Comparison of ENCODE assay signal across 8 cellular contexts in genomic region chrX:154548028-154548316, GRCh38. TPM values are rescaled to one million over a fixed set of nuclear protein-coding genes. Genes with fewer than 3 reads are reported as not detected.
A peak's percentile ranks its signal among the peaks of the same experiment; 100 is the strongest.
DNase-seq lines count a peak whose midpoint lies in the region; ATAC-seq, FAIRE-seq and TF ChIP-seq lines count a peak whose summit lies in the region.

No MANE protein-coding gene starts in this region.

- H3K56ac ChIP-seq in H1 (replicated peaks; ENCODE audit: insufficient read length, low read depth, low read length) = no peak overlapping the region

- H4K8ac ChIP-seq in H1 (ENCODE audit: extremely low read depth, insufficient read depth, low read length) = no peak overlapping the region

- no peak for TF ChIP-seq RAD21 in H1 (IDR thresholded peaks at IDR 0.05 in 1 of 2, conservative IDR thresholded peaks at IDR 0.05 in 1 of 2; ENCODE audit: low read depth in 2 of 2, low read length in 2 of 2)

- H3K23ac ChIP-seq in H1 (ENCODE audit: insufficient read length) = no peak overlapping the region

- no peak overlapping the region for H3K18ac ChIP-seq in H1 (ENCODE audit: extremely low read depth, low read length)

- H3K9me3 Mint-ChIP-seq in CD4-positive, alpha-beta memory T cell = no peaks in the 10 kb centered on the region

- 0 out of 2 replicates have a peak, but pooled peaks cover 3% of the 10 kb centered on the region for H3K79me1 ChIP-seq in H1 (ENCODE audit: low read depth, low read length)

- H2AFZ ChIP-seq in OCI-LY3 (ENCODE audit: low read depth, low read length) (0 out of 2 replicates have a peak overlapping the region, but pooled peaks have one; percentile 63), H1 (ENCODE audit: low read length) (no peak overlapping the region; the same call in 1 of the 2 replicates), neuron (ENCODE audit: low read depth, low read length) (no peak overlapping the region)

- CTCF ChIA-PET in CD4-positive, alpha-beta memory T cell (lab: Charles Lee; ENCODE audit: partially characterized antibody) = interaction anchor here (1.6 kb wide), 1 partner anchor 149 kb away, joined by 3 read pairs; no protein-coding TSS in a partner anchor
- CTCF ChIA-PET in H1 (lab: Charles Lee; ENCODE audit: partially characterized antibody) = no interaction called here

- no peak overlapping the region for H4K91ac ChIP-seq in H1 (replicated peaks; ENCODE audit: insufficient read length, low read length)

- no peak for ATAC-seq in GM18868 (IDR thresholded peaks at IDR 0.05; ENCODE audit: unreplicated experiment)

- TF ChIP-seq POLR2A in H1 (IDR thresholded peaks at IDR 0.05; ENCODE audit: control extremely low read depth in 1 of 2, low read depth in 2 of 2, low read length in 2 of 2) = no peak

- H3K27me3 Mint-ChIP-seq in CD4-positive, alpha-beta memory T cell = no peaks in the 10 kb centered on the region

- H2BK15ac ChIP-seq in H1 (ENCODE audit: low read length) = no peak overlapping the region

- no peak overlapping the region for H4K5ac ChIP-seq in H1 (ENCODE audit: insufficient read length, low read depth, low read length)

- H3K4me2 ChIP-seq in OCI-LY3 (ENCODE audit: low read length) (peak overlapping the region; percentile 94), H1 (ENCODE audit: insufficient read depth in 1 of 2, low read depth in 2 of 2, low read length in 2 of 2) (peak overlapping the region; percentile 85 to 96)

- H2BK120ac ChIP-seq in H1 (replicated peaks; ENCODE audit: low read depth, low read length) = no peak overlapping the region

- WGBS in H1 (ENCODE audit: extremely low coverage in 1 of 2, insufficient coverage in 1 of 2, insufficient read length in 1 of 2, insufficient replicate concordance in 2 of 2, low coverage in 1 of 2, low lambda C conversion rate in 2 of 2, missing lambda C conversion rate in 1 of 2), 2 experiments = 2% methylated on average over 9 of the region's 9 CpGs; no CpG with 5 or more reads in 1 of the 2 experiments

- H3K4me1 Mint-ChIP-seq in CD4-positive, alpha-beta memory T cell = peaks cover 17 to 54% (median 31%) of the 10 kb centered on the region in 4 donors

- H3K27ac ChIP-seq in CD4-positive, alpha-beta memory T cell (ENCODE audit: low read depth, low read length) = peak overlapping the region; percentile 97
- H3K27ac ChIP-seq in OCI-LY3 (ENCODE audit: low read length) = peak overlapping the region; percentile 93
- no peak overlapping the region for H3K27ac ChIP-seq in H1 (ENCODE audit: low read depth, low read length)

- peak overlapping the region; percentile 80 to 83 for H3K4me3 ChIP-seq in CD4-positive, alpha-beta memory T cell (ENCODE audit: low read length in 2 of 2)
- H3K4me3 ChIP-seq in OCI-LY3 (ENCODE audit: low read length) = peak overlapping the region; percentile 98
- peak overlapping the region; percentile 75 to 99 (median 88) for H3K4me3 ChIP-seq in H1 (ENCODE audit: extremely low read depth in 1 of 4, insufficient read depth in 2 of 4, low read depth in 3 of 4, low read length in 4 of 4)
- H3K4me3 ChIP-seq in neuron (ENCODE audit: low read length) = peak overlapping the region; percentile 85

- FAIRE-seq in H1 (lab: Jason Lieb, UNC) = no peak

- no peak for DNase-seq in CD4-positive, alpha-beta memory T cell
- DNase-seq in H1 (ENCODE audit: low read depth in 1 of 2, low spot score in 2 of 2) (no peak), GDM1 (lab: John Stamatoyannopoulos, UW) (no peak), DMS 273 treated with DMSO at 0.1 percent for 48 hours (lab: John Stamatoyannopoulos, UW) (no peak), NCI-H2227 (lab: John Stamatoyannopoulos, UW; ENCODE audit: unreplicated experiment) (no peak)

- H3K79me2 ChIP-seq in OCI-LY3 (ENCODE audit: low read length) (peaks cover 30% of the 10 kb centered on the region), H1 (ENCODE audit: control insufficient read depth in 1 of 2, insufficient read depth in 2 of 2, low read length in 2 of 2) (peaks cover 0 to 21% of the 10 kb centered on the region in 2 experiments; a peak in 2 of 4 replicates)

- H3K36me3 Mint-ChIP-seq in CD4-positive, alpha-beta memory T cell = peaks cover 0 to 25% of the 10 kb centered on the region in 2 donors

- no peak overlapping the region for H2AK5ac ChIP-seq in H1 (ENCODE audit: low read depth, low read length)

- H3K14ac ChIP-seq in H1 (ENCODE audit: insufficient read length) = no peak overlapping the region

- H3K23me2 ChIP-seq in H1 (ENCODE audit: low read depth, low read length) = peaks cover 5% of the 10 kb centered on the region; the same call in 1 of the 2 replicates

- H3K9ac ChIP-seq in OCI-LY3 (ENCODE audit: low read length) (peak overlapping the region; percentile 91), H1 (replicated peaks in 1 of 4; ENCODE audit: extremely low read depth in 1 of 4, low read depth in 3 of 4, low read length in 3 of 4) (peak overlapping the region; percentile 37 to 83 (median 58))

- no peak for TF ChIP-seq EP300 in H1 (IDR thresholded peaks at IDR 0.05; ENCODE audit: borderline replicate concordance in 1 of 2, low read depth in 2 of 2, low read length in 2 of 2)

- H3K4me1 ChIP-seq in CD4-positive, alpha-beta memory T cell (ENCODE audit: insufficient read depth, low read length) = peaks cover 41% of the 10 kb centered on the region
- H3K4me1 ChIP-seq in OCI-LY3 (ENCODE audit: low read length) = 0 out of 2 replicates have a peak, but pooled peaks cover 5% of the 10 kb centered on the region
- peaks cover 0 to 6% (median 1%) of the 10 kb centered on the region in 4 experiments; a peak in 3 of 7 replicates for H3K4me1 ChIP-seq in H1 (replicated peaks in 1 of 4; ENCODE audit: control insufficient read depth in 3 of 4, insufficient read depth in 4 of 4, low read length in 3 of 4)
- H3K4me1 ChIP-seq in neuron (ENCODE audit: insufficient read depth, low read length) = peaks cover 3% of the 10 kb centered on the region

- H2BK12ac ChIP-seq in H1 (ENCODE audit: low read depth, low read length) = no peak overlapping the region

- H3K4me3 Mint-ChIP-seq in CD4-positive, alpha-beta memory T cell = peak overlapping the region; percentile 86 to 94 (median 91)

- no peak for TF ChIP-seq CTCF in OCI-LY3 (IDR thresholded peaks at IDR 0.05; ENCODE audit: low read depth, low read length)
- no peak for TF ChIP-seq CTCF in H1 (IDR thresholded peaks at IDR 0.05; ENCODE audit: control extremely low read depth in 1 of 3, insufficient read depth in 1 of 3, low read depth in 1 of 3, low read length in 3 of 3)

- H3K4ac ChIP-seq in H1 (replicated peaks; ENCODE audit: insufficient read length, low read depth, low read length) = no peak overlapping the region

- intact Hi-C loops in CD4-positive, alpha-beta memory T cell (cut with micrococcal nuclease) = no loop called here

- POLR2A ChIA-PET in CD4-positive, alpha-beta memory T cell (lab: Charles Lee; ENCODE audit: partially characterized antibody) = interaction anchor here (0.9 to 2.7 kb wide), 7 partner anchors 21 to 567 kb away, joined by 3 to 13 read pairs (median 4); partner anchors contain the start of genes DKC1, RPL10, SLC10A3 and TAFAZZIN
- POLR2A ChIA-PET in H1 (lab: Charles Lee; ENCODE audit: partially characterized antibody) = interaction anchor here (1.1 to 1.3 kb wide), 2 partner anchors 17 to 57 kb away, joined by 3 to 4 read pairs; partner anchors contain the start of gene SLC10A3

- H3K27ac Mint-ChIP-seq in CD4-positive, alpha-beta memory T cell = peak overlapping the region; percentile 83 to 96 (median 94)

- H4K20me1 ChIP-seq in OCI-LY3 (ENCODE audit: insufficient read depth, low read length) (no peaks in the 10 kb centered on the region), H1 (replicated peaks in 1 of 2; ENCODE audit: control insufficient read depth in 1 of 2, insufficient read depth in 2 of 2, low read length in 2 of 2) (peaks cover 0 to 6% of the 10 kb centered on the region in 2 experiments)

- H2BK5ac ChIP-seq in H1 (ENCODE audit: low read depth, low read length) = no peak overlapping the region

- peaks cover 8% of the 10 kb centered on the region for H3K36me3 ChIP-seq in CD4-positive, alpha-beta memory T cell (ENCODE audit: insufficient read depth, low read length)
- no peaks in the 10 kb centered on the region for H3K36me3 ChIP-seq in OCI-LY3 (replicated peaks; ENCODE audit: low read depth, low read length)
- H3K36me3 ChIP-seq in H1 (ENCODE audit: control insufficient read depth in 2 of 4, insufficient read depth in 4 of 4, low read length in 3 of 4) = peaks cover 0 to 10% (median 6%) of the 10 kb centered on the region in 4 experiments; a peak in 5 of 8 replicates
- H3K36me3 ChIP-seq in neuron (ENCODE audit: insufficient read depth, low read length) = peaks cover 7% of the 10 kb centered on the region

- no peaks in the 10 kb centered on the region for H3K9me3 ChIP-seq in CD4-positive, alpha-beta memory T cell (ENCODE audit: control insufficient read depth in 1 of 2, low read length in 2 of 2)
- H3K9me3 ChIP-seq in OCI-LY3 (ENCODE audit: insufficient read depth, low read length) (no peaks in the 10 kb centered on the region), H1 (ENCODE audit: insufficient read depth in 2 of 2, low read depth in 1 of 2, low read length in 1 of 2) (no peaks in the 10 kb centered on the region), neuron (ENCODE audit: low read length) (no peaks in the 10 kb centered on the region)

- no peaks in the 10 kb centered on the region for H3K27me3 ChIP-seq in CD4-positive, alpha-beta memory T cell (ENCODE audit: insufficient read depth, low read length)
- H3K27me3 ChIP-seq in OCI-LY3 (ENCODE audit: low read depth, low read length) (no peaks in the 10 kb centered on the region), H1 (replicated peaks in 1 of 4; ENCODE audit: control insufficient read depth in 3 of 4, extremely low read depth in 1 of 4, insufficient read depth in 3 of 4, low read length in 3 of 4) (no peaks in the 10 kb centered on the region), neuron (ENCODE audit: insufficient read depth, low read length) (peaks cover 1% of the 10 kb centered on the region)

- H2BK20ac ChIP-seq in H1 (ENCODE audit: low read length) = no peak overlapping the region

RNA-seq across cellular contexts. Expression of gene IKBKG, which starts 0.6 kb away (rescaled TPM):
- total RNA-seq in CD4-positive, alpha-beta memory T cell = 10 to 100 TPM; 44.4 to 44.7 TPM
- 10 to 100 TPM; 28.2 to 34.6 TPM for polyA plus RNA-seq in CD4-positive, alpha-beta memory T cell
- total RNA-seq in H1 (2021; fragmentation: NEBNext Ultra II Directional; extraction: Animal tissue kit (Norgen Biotek cat#: 25700)) = 18.1 and 18.7 TPM in 2 replicates
- polyA plus RNA-seq in H1 (2011; rRNA removed) = 17.5 and 33.3 TPM in 2 replicates
- 21.6 TPM for polyA plus RNA-seq in H1 (2011; cell fraction: cytosol; rRNA removed)
- 64.6 TPM for polyA plus RNA-seq in H1 (2011; cell fraction: nucleus; rRNA removed)
- 12.4 to 19.4 TPM (median 17.3 TPM) in 4 replicates for polyA plus RNA-seq in H1 (2012, experiment 1 of 2)
- polyA plus RNA-seq in H1 (2012, experiment 2 of 2) = 12.8 TPM
- 12.5 TPM for polyA plus RNA-seq in H1 (2013, experiment 1 of 2)
- 11.8 TPM for polyA plus RNA-seq in H1 (2013, experiment 2 of 2)
- polyA minus RNA-seq in H1 (2011; rRNA and poly(A)+ RNA removed) = 3.8 and 4.0 TPM in 2 replicates
- 12.1 TPM for polyA minus RNA-seq in H1 (2011; cell fraction: cytosol; rRNA and poly(A)+ RNA removed)
- polyA minus RNA-seq in H1 (2011; cell fraction: nucleus; rRNA and poly(A)+ RNA removed) = 6.9 TPM

RNA-seq across cellular contexts. Expression of gene G6PD, which starts 1.3 kb away (rescaled TPM):
- 10 to 100 TPM; 45.4 to 46.0 TPM for total RNA-seq in CD4-positive, alpha-beta memory T cell
- polyA plus RNA-seq in CD4-positive, alpha-beta memory T cell = 1 to 10 TPM; 1.7 to 3.8 TPM
- 55.1 and 61.7 TPM in 2 replicates for total RNA-seq in H1 (2021; fragmentation: NEBNext Ultra II Directional; extraction: Animal tissue kit (Norgen Biotek cat#: 25700))
- 47.3 and 88.4 TPM in 2 replicates for polyA plus RNA-seq in H1 (2011; rRNA removed)
- polyA plus RNA-seq in H1 (2011; cell fraction: cytosol; rRNA removed) = 31.1 TPM
- polyA plus RNA-seq in H1 (2011; cell fraction: nucleus; rRNA removed) = 102 TPM
- 47.9 to 71.9 TPM (median 70.3 TPM) in 4 replicates for polyA plus RNA-seq in H1 (2012, experiment 1 of 2)
- 66.5 TPM for polyA plus RNA-seq in H1 (2012, experiment 2 of 2)
- 42.6 TPM for polyA plus RNA-seq in H1 (2013, experiment 1 of 2)
- 39.9 TPM for polyA plus RNA-seq in H1 (2013, experiment 2 of 2)
- 39.1 and 50.9 TPM in 2 replicates for polyA minus RNA-seq in H1 (2011; rRNA and poly(A)+ RNA removed)
- 39.6 TPM for polyA minus RNA-seq in H1 (2011; cell fraction: cytosol; rRNA and poly(A)+ RNA removed)
- 63.2 TPM for polyA minus RNA-seq in H1 (2011; cell fraction: nucleus; rRNA and poly(A)+ RNA removed)

RNA-seq across cellular contexts. Expression of gene FAM3A, which starts 31.9 kb away (rescaled TPM):
- 10 to 100 TPM; 51.0 to 51.8 TPM for total RNA-seq in CD4-positive, alpha-beta memory T cell
- polyA plus RNA-seq in CD4-positive, alpha-beta memory T cell = 10 to 100 TPM; 18.4 to 20.2 TPM
- total RNA-seq in H1 (2021; fragmentation: NEBNext Ultra II Directional; extraction: Animal tissue kit (Norgen Biotek cat#: 25700)) = 16.2 and 21.7 TPM in 2 replicates
- 18.6 and 28.1 TPM in 2 replicates for polyA plus RNA-seq in H1 (2011; rRNA removed)
- 24.8 TPM for polyA plus RNA-seq in H1 (2011; cell fraction: cytosol; rRNA removed)
- 40.4 TPM for polyA plus RNA-seq in H1 (2011; cell fraction: nucleus; rRNA removed)
- 11.1 to 19.0 TPM (median 15.8 TPM) in 4 replicates for polyA plus RNA-seq in H1 (2012, experiment 1 of 2)
- polyA plus RNA-seq in H1 (2012, experiment 2 of 2) = 16.6 TPM
- polyA plus RNA-seq in H1 (2013, experiment 1 of 2) = 15.4 TPM
- 16.1 TPM for polyA plus RNA-seq in H1 (2013, experiment 2 of 2)
- 7.8 and 8.7 TPM in 2 replicates for polyA minus RNA-seq in H1 (2011; rRNA and poly(A)+ RNA removed)
- 14.8 TPM for polyA minus RNA-seq in H1 (2011; cell fraction: cytosol; rRNA and poly(A)+ RNA removed)
- 11.0 TPM for polyA minus RNA-seq in H1 (2011; cell fraction: nucleus; rRNA and poly(A)+ RNA removed)

RNA-seq across cellular contexts. Expression of gene CTAG1A, which starts 37.0 kb away (rescaled TPM):
- not detected for total RNA-seq in CD4-positive, alpha-beta memory T cell
- not detected for polyA plus RNA-seq in CD4-positive, alpha-beta memory T cell
- total RNA-seq in H1 (2021; fragmentation: NEBNext Ultra II Directional; extraction: Animal tissue kit (Norgen Biotek cat#: 25700)) = not detected in 2 replicates
- not detected in 2 replicates for polyA plus RNA-seq in H1 (2011; rRNA removed)
- polyA plus RNA-seq in H1 (2011; cell fraction: cytosol; rRNA removed) = not detected
- 0.31 TPM for polyA plus RNA-seq in H1 (2011; cell fraction: nucleus; rRNA removed)
- polyA plus RNA-seq in H1 (2012, experiment 1 of 2) = not detected in 4 replicates
- not detected for polyA plus RNA-seq in H1 (2012, experiment 2 of 2)
- not detected for polyA plus RNA-seq in H1 (2013, experiment 1 of 2)
- not detected for polyA plus RNA-seq in H1 (2013, experiment 2 of 2)
- not detected in 2 replicates for polyA minus RNA-seq in H1 (2011; rRNA and poly(A)+ RNA removed)
- polyA minus RNA-seq in H1 (2011; cell fraction: cytosol; rRNA and poly(A)+ RNA removed) = not detected
- not detected for polyA minus RNA-seq in H1 (2011; cell fraction: nucleus; rRNA and poly(A)+ RNA removed)

RNA-seq across cellular contexts. Expression of gene SLC10A3, which starts 57.5 kb away (rescaled TPM):
- total RNA-seq in CD4-positive, alpha-beta memory T cell = 10 to 100 TPM; 22.5 to 23.7 TPM
- polyA plus RNA-seq in CD4-positive, alpha-beta memory T cell = 10 to 100 TPM; 61.4 to 62.3 TPM
- 6.8 and 8.2 TPM in 2 replicates for total RNA-seq in H1 (2021; fragmentation: NEBNext Ultra II Directional; extraction: Animal tissue kit (Norgen Biotek cat#: 25700))
- 9.5 and 11.0 TPM in 2 replicates for polyA plus RNA-seq in H1 (2011; rRNA removed)
- 6.9 TPM for polyA plus RNA-seq in H1 (2011; cell fraction: cytosol; rRNA removed)
- polyA plus RNA-seq in H1 (2011; cell fraction: nucleus; rRNA removed) = 8.0 TPM
- polyA plus RNA-seq in H1 (2012, experiment 1 of 2) = 6.8 to 8.8 TPM (median 7.8 TPM) in 4 replicates
- 9.5 TPM for polyA plus RNA-seq in H1 (2012, experiment 2 of 2)
- polyA plus RNA-seq in H1 (2013, experiment 1 of 2) = 8.9 TPM
- polyA plus RNA-seq in H1 (2013, experiment 2 of 2) = 9.2 TPM
- 3.2 and 3.8 TPM in 2 replicates for polyA minus RNA-seq in H1 (2011; rRNA and poly(A)+ RNA removed)
- 5.9 TPM for polyA minus RNA-seq in H1 (2011; cell fraction: cytosol; rRNA and poly(A)+ RNA removed)
- polyA minus RNA-seq in H1 (2011; cell fraction: nucleus; rRNA and poly(A)+ RNA removed) = 4.7 TPM
